ENCODE assay signal across 1 cellular context in the genomic region with DNA sequence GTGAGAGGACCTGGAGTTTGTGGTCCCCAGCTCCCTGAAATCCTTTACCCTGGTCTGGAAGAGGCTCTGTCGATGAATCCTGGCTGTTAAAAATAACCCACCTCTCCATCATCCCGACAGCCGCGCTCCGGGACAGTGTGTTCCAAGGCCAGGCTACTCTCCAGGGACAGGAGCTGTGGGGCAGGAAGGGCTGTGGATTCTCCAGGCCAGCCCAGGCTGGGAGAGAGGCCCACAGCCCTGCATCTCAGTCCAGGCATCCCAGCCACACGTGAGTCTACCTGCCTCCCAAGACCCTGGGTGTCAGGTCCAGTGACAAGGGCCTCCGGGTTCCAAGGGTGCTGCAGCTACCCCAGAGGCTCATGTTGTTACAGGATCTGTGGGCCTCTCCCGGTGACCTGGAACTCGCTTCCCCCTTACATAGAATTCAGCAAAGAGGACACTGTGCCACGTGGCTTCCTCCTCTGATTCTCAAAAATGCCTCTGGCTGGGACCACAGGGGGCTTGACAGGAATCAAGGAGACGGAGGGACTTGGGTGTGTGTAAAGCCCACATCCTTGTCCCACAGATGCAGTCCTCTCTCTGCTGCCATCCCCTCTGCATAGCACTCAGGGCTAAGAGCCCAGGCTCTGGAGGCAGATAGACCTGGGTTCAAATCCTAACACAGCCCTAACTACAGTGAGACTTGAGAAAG.
TF ChIP-seq lines count a peak whose summit lies in the region.

No MANE protein-coding gene starts in this region.

TF ChIP-seq in WTC11, 78 proteins besides CTCF, POLR2A, EP300 and RAD21 (continued from another document):
- TF ChIP-seq JAZF1 (CRISPR knock-in tag; IDR thresholded peaks at IDR 0.05) (no peak), ZNF416 (CRISPR knock-in tag; IDR thresholded peaks at IDR 0.05) (no peak), NR3C1 (CRISPR knock-in tag; conservative IDR thresholded peaks at IDR 0.05; ENCODE audit: low read depth) (no peak), GABPB1 (CRISPR knock-in tag; IDR thresholded peaks at IDR 0.05) (no peak), GRHL2 (CRISPR knock-in tag; IDR thresholded peaks at IDR 0.05; ENCODE audit: insufficient replicate concordance, severe bottlenecking) (no peak), TCF7 (CRISPR knock-in tag; IDR thresholded peaks at IDR 0.05; ENCODE audit: low read depth) (no peak), RORB (CRISPR knock-in tag; IDR thresholded peaks at IDR 0.05) (no peak), ZNF317 (CRISPR knock-in tag; IDR thresholded peaks at IDR 0.05; ENCODE audit: borderline replicate concordance, low read depth) (no peak), ZNF671 (CRISPR knock-in tag; IDR thresholded peaks at IDR 0.05) (no peak), NFE2L1 (CRISPR knock-in tag; IDR thresholded peaks at IDR 0.05) (no peak)
- TF ChIP-seq, protein P1, sequence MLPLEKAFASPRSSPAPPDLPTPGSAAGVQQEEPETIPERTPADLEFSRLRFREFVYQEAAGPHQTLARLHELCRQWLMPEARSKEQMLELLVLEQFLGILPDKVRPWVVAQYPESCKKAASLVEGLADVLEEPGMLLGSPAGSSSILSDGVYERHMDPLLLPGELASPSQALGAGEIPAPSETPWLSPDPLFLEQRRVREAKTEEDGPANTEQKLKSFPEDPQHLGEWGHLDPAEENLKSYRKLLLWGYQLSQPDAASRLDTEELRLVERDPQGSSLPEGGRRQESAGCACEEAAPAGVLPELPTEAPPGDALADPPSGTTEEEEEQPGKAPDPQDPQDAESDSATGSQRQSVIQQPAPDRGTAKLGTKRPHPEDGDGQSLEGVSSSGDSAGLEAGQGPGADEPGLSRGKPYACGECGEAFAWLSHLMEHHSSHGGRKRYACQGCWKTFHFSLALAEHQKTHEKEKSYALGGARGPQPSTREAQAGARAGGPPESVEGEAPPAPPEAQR (CRISPR knock-in tag; IDR thresholded peaks at IDR 0.05) = no peak
- TF ChIP-seq, protein P2, sequence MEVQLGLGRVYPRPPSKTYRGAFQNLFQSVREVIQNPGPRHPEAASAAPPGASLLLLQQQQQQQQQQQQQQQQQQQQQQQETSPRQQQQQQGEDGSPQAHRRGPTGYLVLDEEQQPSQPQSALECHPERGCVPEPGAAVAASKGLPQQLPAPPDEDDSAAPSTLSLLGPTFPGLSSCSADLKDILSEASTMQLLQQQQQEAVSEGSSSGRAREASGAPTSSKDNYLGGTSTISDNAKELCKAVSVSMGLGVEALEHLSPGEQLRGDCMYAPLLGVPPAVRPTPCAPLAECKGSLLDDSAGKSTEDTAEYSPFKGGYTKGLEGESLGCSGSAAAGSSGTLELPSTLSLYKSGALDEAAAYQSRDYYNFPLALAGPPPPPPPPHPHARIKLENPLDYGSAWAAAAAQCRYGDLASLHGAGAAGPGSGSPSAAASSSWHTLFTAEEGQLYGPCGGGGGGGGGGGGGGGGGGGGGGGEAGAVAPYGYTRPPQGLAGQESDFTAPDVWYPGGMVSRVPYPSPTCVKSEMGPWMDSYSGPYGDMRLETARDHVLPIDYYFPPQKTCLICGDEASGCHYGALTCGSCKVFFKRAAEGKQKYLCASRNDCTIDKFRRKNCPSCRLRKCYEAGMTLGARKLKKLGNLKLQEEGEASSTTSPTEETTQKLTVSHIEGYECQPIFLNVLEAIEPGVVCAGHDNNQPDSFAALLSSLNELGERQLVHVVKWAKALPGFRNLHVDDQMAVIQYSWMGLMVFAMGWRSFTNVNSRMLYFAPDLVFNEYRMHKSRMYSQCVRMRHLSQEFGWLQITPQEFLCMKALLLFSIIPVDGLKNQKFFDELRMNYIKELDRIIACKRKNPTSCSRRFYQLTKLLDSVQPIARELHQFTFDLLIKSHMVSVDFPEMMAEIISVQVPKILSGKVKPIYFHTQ (CRISPR knock-in tag; IDR thresholded peaks at IDR 0.05) = no peak
- TF ChIP-seq, protein P3, sequence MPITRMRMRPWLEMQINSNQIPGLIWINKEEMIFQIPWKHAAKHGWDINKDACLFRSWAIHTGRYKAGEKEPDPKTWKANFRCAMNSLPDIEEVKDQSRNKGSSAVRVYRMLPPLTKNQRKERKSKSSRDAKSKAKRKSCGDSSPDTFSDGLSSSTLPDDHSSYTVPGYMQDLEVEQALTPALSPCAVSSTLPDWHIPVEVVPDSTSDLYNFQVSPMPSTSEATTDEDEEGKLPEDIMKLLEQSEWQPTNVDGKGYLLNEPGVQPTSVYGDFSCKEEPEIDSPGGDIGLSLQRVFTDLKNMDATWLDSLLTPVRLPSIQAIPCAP (CRISPR knock-in tag; IDR thresholded peaks at IDR 0.05) = no peak
- TF ChIP-seq, protein P4, sequence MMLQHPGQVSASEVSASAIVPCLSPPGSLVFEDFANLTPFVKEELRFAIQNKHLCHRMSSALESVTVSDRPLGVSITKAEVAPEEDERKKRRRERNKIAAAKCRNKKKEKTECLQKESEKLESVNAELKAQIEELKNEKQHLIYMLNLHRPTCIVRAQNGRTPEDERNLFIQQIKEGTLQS (CRISPR knock-in tag; conservative IDR thresholded peaks at IDR 0.05) = no peak
- TF ChIP-seq, protein P5, sequence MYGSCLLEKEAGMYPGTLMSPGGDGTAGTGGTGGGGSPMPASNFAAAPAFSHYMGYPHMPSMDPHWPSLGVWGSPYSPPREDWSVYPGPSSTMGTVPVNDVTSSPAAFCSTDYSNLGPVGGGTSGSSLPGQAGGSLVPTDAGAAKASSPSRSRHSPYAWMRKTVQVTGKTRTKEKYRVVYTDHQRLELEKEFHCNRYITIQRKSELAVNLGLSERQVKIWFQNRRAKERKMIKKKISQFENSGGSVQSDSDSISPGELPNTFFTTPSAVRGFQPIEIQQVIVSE (CRISPR knock-in tag; IDR thresholded peaks at IDR 0.05; ENCODE audit: borderline replicate concordance) = no peak
- TF ChIP-seq, protein P6, sequence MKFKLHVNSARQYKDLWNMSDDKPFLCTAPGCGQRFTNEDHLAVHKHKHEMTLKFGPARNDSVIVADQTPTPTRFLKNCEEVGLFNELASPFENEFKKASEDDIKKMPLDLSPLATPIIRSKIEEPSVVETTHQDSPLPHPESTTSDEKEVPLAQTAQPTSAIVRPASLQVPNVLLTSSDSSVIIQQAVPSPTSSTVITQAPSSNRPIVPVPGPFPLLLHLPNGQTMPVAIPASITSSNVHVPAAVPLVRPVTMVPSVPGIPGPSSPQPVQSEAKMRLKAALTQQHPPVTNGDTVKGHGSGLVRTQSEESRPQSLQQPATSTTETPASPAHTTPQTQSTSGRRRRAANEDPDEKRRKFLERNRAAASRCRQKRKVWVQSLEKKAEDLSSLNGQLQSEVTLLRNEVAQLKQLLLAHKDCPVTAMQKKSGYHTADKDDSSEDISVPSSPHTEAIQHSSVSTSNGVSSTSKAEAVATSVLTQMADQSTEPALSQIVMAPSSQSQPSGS (CRISPR knock-in tag; IDR thresholded peaks at IDR 0.05; ENCODE audit: borderline replicate concordance, low read depth) = no peak
- TF ChIP-seq, protein P7, sequence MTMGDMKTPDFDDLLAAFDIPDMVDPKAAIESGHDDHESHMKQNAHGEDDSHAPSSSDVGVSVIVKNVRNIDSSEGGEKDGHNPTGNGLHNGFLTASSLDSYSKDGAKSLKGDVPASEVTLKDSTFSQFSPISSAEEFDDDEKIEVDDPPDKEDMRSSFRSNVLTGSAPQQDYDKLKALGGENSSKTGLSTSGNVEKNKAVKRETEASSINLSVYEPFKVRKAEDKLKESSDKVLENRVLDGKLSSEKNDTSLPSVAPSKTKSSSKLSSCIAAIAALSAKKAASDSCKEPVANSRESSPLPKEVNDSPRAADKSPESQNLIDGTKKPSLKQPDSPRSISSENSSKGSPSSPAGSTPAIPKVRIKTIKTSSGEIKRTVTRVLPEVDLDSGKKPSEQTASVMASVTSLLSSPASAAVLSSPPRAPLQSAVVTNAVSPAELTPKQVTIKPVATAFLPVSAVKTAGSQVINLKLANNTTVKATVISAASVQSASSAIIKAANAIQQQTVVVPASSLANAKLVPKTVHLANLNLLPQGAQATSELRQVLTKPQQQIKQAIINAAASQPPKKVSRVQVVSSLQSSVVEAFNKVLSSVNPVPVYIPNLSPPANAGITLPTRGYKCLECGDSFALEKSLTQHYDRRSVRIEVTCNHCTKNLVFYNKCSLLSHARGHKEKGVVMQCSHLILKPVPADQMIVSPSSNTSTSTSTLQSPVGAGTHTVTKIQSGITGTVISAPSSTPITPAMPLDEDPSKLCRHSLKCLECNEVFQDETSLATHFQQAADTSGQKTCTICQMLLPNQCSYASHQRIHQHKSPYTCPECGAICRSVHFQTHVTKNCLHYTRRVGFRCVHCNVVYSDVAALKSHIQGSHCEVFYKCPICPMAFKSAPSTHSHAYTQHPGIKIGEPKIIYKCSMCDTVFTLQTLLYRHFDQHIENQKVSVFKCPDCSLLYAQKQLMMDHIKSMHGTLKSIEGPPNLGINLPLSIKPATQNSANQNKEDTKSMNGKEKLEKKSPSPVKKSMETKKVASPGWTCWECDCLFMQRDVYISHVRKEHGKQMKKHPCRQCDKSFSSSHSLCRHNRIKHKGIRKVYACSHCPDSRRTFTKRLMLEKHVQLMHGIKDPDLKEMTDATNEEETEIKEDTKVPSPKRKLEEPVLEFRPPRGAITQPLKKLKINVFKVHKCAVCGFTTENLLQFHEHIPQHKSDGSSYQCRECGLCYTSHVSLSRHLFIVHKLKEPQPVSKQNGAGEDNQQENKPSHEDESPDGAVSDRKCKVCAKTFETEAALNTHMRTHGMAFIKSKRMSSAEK (CRISPR knock-in tag; IDR thresholded peaks at IDR 0.05; ENCODE audit: borderline replicate concordance) = no peak
- TF ChIP-seq, protein P8, sequence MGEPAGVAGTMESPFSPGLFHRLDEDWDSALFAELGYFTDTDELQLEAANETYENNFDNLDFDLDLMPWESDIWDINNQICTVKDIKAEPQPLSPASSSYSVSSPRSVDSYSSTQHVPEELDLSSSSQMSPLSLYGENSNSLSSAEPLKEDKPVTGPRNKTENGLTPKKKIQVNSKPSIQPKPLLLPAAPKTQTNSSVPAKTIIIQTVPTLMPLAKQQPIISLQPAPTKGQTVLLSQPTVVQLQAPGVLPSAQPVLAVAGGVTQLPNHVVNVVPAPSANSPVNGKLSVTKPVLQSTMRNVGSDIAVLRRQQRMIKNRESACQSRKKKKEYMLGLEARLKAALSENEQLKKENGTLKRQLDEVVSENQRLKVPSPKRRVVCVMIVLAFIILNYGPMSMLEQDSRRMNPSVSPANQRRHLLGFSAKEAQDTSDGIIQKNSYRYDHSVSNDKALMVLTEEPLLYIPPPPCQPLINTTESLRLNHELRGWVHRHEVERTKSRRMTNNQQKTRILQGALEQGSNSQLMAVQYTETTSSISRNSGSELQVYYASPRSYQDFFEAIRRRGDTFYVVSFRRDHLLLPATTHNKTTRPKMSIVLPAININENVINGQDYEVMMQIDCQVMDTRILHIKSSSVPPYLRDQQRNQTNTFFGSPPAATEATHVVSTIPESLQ (CRISPR knock-in tag; IDR thresholded peaks at IDR 0.05) = no peak
